In the genomic region with DNA sequence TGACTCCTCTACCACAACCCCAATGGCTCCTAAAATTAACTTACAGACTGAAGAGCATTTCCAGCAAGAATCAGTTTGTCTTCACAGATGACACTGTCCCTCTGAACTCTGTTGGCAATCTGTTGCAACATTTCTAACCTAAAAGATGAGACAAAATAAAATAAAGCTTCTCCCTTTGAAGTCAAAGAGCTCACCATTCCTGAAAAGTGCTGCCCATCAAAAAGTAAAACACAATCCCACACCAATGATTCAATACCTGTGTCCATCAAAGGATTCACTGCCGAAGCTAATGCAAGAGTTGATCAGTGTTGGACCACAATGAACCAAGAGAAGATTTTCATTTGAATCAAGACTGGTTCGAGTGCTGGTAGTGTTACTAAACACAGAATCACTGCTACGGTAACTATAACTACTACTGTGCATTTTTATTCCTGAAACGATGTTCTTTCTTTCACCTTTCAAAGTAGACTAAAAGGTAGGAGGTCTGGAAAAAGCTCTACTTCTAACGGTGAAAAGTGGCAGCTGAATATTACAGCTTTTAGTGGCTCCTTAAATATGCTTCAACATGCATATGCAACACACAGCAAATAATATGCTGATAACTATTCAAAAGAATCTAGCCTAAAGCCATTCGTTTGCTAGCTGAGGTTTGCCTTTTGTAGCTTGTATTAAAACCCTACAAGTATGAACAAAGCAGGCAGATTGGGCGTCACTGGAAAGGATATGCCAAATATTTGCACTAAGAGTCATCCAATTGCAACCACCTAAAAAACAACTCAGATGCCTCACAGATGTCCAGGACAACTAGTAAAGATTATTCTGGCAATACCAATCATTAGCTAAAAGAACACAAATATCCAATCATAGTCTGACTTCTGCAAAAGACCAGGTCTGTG, we compare ENCODE assay signal across 9 cellular contexts. TPM values are rescaled to one million over a fixed set of nuclear protein-coding genes. Genes with fewer than 3 reads are reported as not detected.
DNase-seq lines count a peak whose midpoint lies in the region; ATAC-seq and TF ChIP-seq lines count a peak whose summit lies in the region.
"Had no signal": no experiment of that assay in that cellular context is flagged by ENCODE, and none has a peak within 500 bp of the region (broad histone marks: within the 10 kb centered on the region; RNA-seq: fewer than 3 reads in every experiment).

TSS of gene DST (minus strand) at position 524 of the 896 bp plus-strand sequence.

- H3K79me2 ChIP-seq in H9 (ENCODE audit: insufficient read depth, low read length) = no peaks in the 10 kb centered on the region

- H3K36me3 ChIP-seq in ascending aorta = peaks cover 4 to 29% of the 10 kb centered on the region in 2 donors
- peaks cover 67% of the 10 kb centered on the region for H3K36me3 ChIP-seq in left ventricle myocardium inferior

- no peak within 1 kb of the TSS for H4K8ac ChIP-seq in H9 (replicated peaks; ENCODE audit: insufficient read length, low read depth, low read length)

- H3K4me3 ChIP-seq in ascending aorta = no peak within 1 kb of the TSS
- H3K4me3 ChIP-seq in left ventricle myocardium inferior = no peak within 1 kb of the TSS

- H2AFZ ChIP-seq in H9 (ENCODE audit: low read length) = no peak within 1 kb of the TSS

- no peaks in the 10 kb centered on the region for H4K20me1 ChIP-seq in H9 (ENCODE audit: control insufficient read depth, insufficient read depth, insufficient read length)

- no peak within 1 kb of the TSS for H2BK5ac ChIP-seq in H9 (ENCODE audit: insufficient read length, low read length)

- no peak within 1 kb of the TSS for H2BK15ac ChIP-seq in H9 (ENCODE audit: low read depth, low read length)

- WGBS in H9 (ENCODE audit: extremely low coverage, insufficient read length, low lambda C conversion rate) = no CpG with 5 or more reads among the region's 7 CpGs

- no peak within 1 kb of the TSS for H3K4ac ChIP-seq in H9 (ENCODE audit: low read depth, low read length)

- H3T11ph ChIP-seq in H9 (ENCODE audit: low read length) = no peak within 1 kb of the TSS

- DNase-seq in H9 (no peak), ascending aorta (ENCODE audit: low spot score in 2 of 2) (no peak), left ventricle myocardium inferior (no peak), smooth muscle cell of the brain vasculature (ENCODE audit: low read depth, low spot score) (peak; percentile 51), pons (ENCODE audit: low spot score) (no peak), CD1c-positive myeloid dendritic cell (ENCODE audit: extremely low spot score) (no peak), NOMO-1 treated with DMSO at 0.1 percent for 48 hours (lab: John Stamatoyannopoulos, UW; ENCODE audit: unreplicated experiment) (no peak)

- intact Hi-C loops in ascending aorta (cut with DNase I) = no loop called here
- intact Hi-C loops in left ventricle myocardium inferior (cut with micrococcal nuclease) = loop anchor here (5.0 kb wide), 1 partner anchor 205 kb away; no protein-coding TSS in a partner anchor

- H3K27ac ChIP-seq in H9 (ENCODE audit: insufficient read length, low read depth, low read length) (no peak within 1 kb of the TSS), ascending aorta (peak within 1 kb of the TSS; percentile 6 to 64), left ventricle myocardium inferior (replicated peaks) (peak within 1 kb of the TSS; percentile 47)
- H3K27ac ChIP-seq: VCaP had no signal

- H2BK12ac ChIP-seq in H9 (ENCODE audit: insufficient read length, low read depth, low read length) = no peak within 1 kb of the TSS

- no peak within 1 kb of the TSS for H3K18ac ChIP-seq in H9 (ENCODE audit: insufficient read length, low read depth, low read length)

- H4K91ac ChIP-seq in H9 (ENCODE audit: insufficient read length, low read depth, low read length) = no peak within 1 kb of the TSS

- no peaks in the 10 kb centered on the region for H3K9me3 ChIP-seq in H9 (ENCODE audit: control insufficient read depth, low read depth, low read length)
- H3K9me3 ChIP-seq in ascending aorta = no peaks in the 10 kb centered on the region
- H3K9me3 ChIP-seq in left ventricle myocardium inferior (replicated peaks) = no peaks in the 10 kb centered on the region

- no peak within 1 kb of the TSS for H3K4me2 ChIP-seq in H9 (ENCODE audit: insufficient read depth, insufficient read length, low read length)

- H3K27me3 Mint-ChIP-seq in H9 (ENCODE audit: low read depth) = no peaks in the 10 kb centered on the region

- peaks cover 3 to 38% (median 35%) of the 10 kb centered on the region in 3 experiments; a peak in 6 of 7 replicates for H3K36me3 Mint-ChIP-seq in H9 (ENCODE audit: insufficient read depth in 1 of 3, low read depth in 3 of 3)

- H3K9ac ChIP-seq in H9 (ENCODE audit: extremely low read depth, insufficient read length, low read length) = no peak within 1 kb of the TSS

- no peak within 1 kb of the TSS for H3K4me3 Mint-ChIP-seq in H9

- no peaks in the 10 kb centered on the region for H3K4me1 ChIP-seq in H9 (ENCODE audit: insufficient read depth, low read length)
- H3K4me1 ChIP-seq in ascending aorta = peaks cover 0 to 11% of the 10 kb centered on the region in 2 donors
- H3K4me1 ChIP-seq in left ventricle myocardium inferior = peaks cover 44% of the 10 kb centered on the region

- H3K23me2 ChIP-seq in H9 (ENCODE audit: insufficient read length, low read depth, low read length, poor library complexity, severe bottlenecking) = no peaks in the 10 kb centered on the region

- H2BK20ac ChIP-seq in H9 (ENCODE audit: low read depth, low read length, poor library complexity, severe bottlenecking) = no peak within 1 kb of the TSS

- H3K4me1 Mint-ChIP-seq in H9 = peaks cover 4 to 10% of the 10 kb centered on the region in 2 experiments

- H3K56ac ChIP-seq in H9 (ENCODE audit: insufficient read length, low read depth, low read length) = no peak within 1 kb of the TSS

- no peak within 1 kb of the TSS for H4K5ac ChIP-seq in H9 (ENCODE audit: insufficient read length, low read depth, low read length)

- H3K23ac ChIP-seq in H9 (ENCODE audit: insufficient read length, low read depth, low read length) = no peak within 1 kb of the TSS

- H3K27me3 ChIP-seq in H9 (ENCODE audit: insufficient read depth, low read length) = no peaks in the 10 kb centered on the region
- no peaks in the 10 kb centered on the region for H3K27me3 ChIP-seq in ascending aorta
- H3K27me3 ChIP-seq in left ventricle myocardium inferior (ENCODE audit: low read depth) = no peaks in the 10 kb centered on the region

- H3K27ac Mint-ChIP-seq in H9 = peak within 1 kb of the TSS in 1 of 3 experiments; percentile 20; a peak in 2 of 7 replicates

- no peak within 1 kb of the TSS for H3K14ac ChIP-seq in H9 (ENCODE audit: insufficient read depth, low read length)

- no peak within 1 kb of the TSS for H2BK120ac ChIP-seq in H9 (ENCODE audit: low read depth, low read length, poor library complexity, severe bottlenecking)

- ATAC-seq in GM21423 (IDR thresholded peaks at IDR 0.05; ENCODE audit: unreplicated experiment) = no peak

- TF ChIP-seq CTCF in H9 (conservative IDR thresholded peaks at IDR 0.05) (no peak), ascending aorta (IDR thresholded peaks at IDR 0.05) (no peak), left ventricle myocardium inferior (IDR thresholded peaks at IDR 0.05; ENCODE audit: borderline replicate concordance) (no peak)

- H2AK5ac ChIP-seq in H9 (ENCODE audit: insufficient read length, low read length) = no peak within 1 kb of the TSS

- no peaks in the 10 kb centered on the region for H3K9me3 Mint-ChIP-seq in H9

- H3K79me1 ChIP-seq in H9 (ENCODE audit: insufficient read depth, low read depth, low read length, poor library complexity, severe bottlenecking) = no peaks in the 10 kb centered on the region

RNA-seq across cellular contexts. Expression of gene DST, which starts in this region (rescaled TPM):
- total RNA-seq in H9 (2021) (85.1 and 91.9 TPM in 2 replicates), ascending aorta (223 TPM), left ventricle myocardium inferior (331 TPM)
